Comparison of ENCODE assay signal across 21 cellular contexts in genomic region chr1:24206516-24207394, GRCh38. TPM values are rescaled to one million over a fixed set of nuclear protein-coding genes. Genes with fewer than 3 reads are reported as not detected.
DNase-seq lines count a peak whose midpoint lies in the region; ATAC-seq, FAIRE-seq and TF ChIP-seq lines count a peak whose summit lies in the region.
"Had no signal": no experiment of that assay in that cellular context is flagged by ENCODE, and none has a peak within 500 bp of the region (broad histone marks: within the 10 kb centered on the region; RNA-seq: fewer than 3 reads in every experiment).

No MANE protein-coding gene starts in this region.

- POLR2A ChIA-PET in K562 (lab: Yijun Ruan, JAX): interaction anchor here (0.7 to 1.1 kb wide), 2 partner anchors 131 to 247 kb away, joined by 3 read pairs; no protein-coding TSS in a partner anchor
- POLR2A ChIA-PET in activated CD8-positive, alpha-beta T cell treated with anti-CD3 and anti-CD28 coated beads, Interleukin-2, amount 10 ng/mL, durations not matched to agents 7 days and 5 days (lab: Charles Lee): interaction anchor here (1.2 kb wide), 1 partner anchor 179 kb away, joined by 3 read pairs; no protein-coding TSS in a partner anchor

- intact Hi-C loops in K562 (cut with micrococcal nuclease): no loop called here
- intact Hi-C loops in left lung (cut with DNase I): loop anchor here (10.0 kb wide), 2 partner anchors 178 to 428 kb away; no protein-coding TSS in a partner anchor

- H3K36me3 ChIP-seq in K562 (ENCODE audit: control insufficient read depth, insufficient read depth, low read length) (no peaks in the 10 kb centered on the region), left lung (no peaks in the 10 kb centered on the region)
- H3K36me3 ChIP-seq: BE2C, left ventricle myocardium inferior, MG63, neutrophil had no signal

- no peaks in the 10 kb centered on the region for H3K9me1 ChIP-seq in K562 (ENCODE audit: control insufficient read depth, insufficient read depth, low read length)

- no peaks in the 10 kb centered on the region for H3K9me3 ChIP-seq in K562 (replicated peaks; ENCODE audit: control insufficient read depth, insufficient read depth, low read depth, low read length)
- H3K9me3 ChIP-seq in left lung: no peaks in the 10 kb centered on the region
- H3K9me3 ChIP-seq: A549, BE2C, left ventricle myocardium inferior, MG63, neutrophil had no signal

- peak; percentile 20 for DNase-seq in NCI-H82 (lab: John Stamatoyannopoulos, UW)
- no peak for DNase-seq in NCI-H82 treated with DMSO at 0.1 percent for 48 hours (lab: John Stamatoyannopoulos, UW; ENCODE audit: unreplicated experiment)
- DNase-seq in K562 (ENCODE audit: extremely low read depth in 1 of 4, low spot score in 3 of 4): no peak
- no peak for DNase-seq in left lung
- DNase-seq in ureter (ENCODE audit: low spot score): peak; percentile 77
- no peak for DNase-seq in activated CD8-positive, alpha-beta T cell treated with anti-CD3 and anti-CD28 coated beads, Interleukin-2, amount 10 ng/mL, durations not matched to agents 7 days and 5 days
- DNase-seq: activated CD4-positive, alpha-beta T cell treated with anti-CD3 and anti-CD28 coated beads for 1 hour; BE2C; COR-L47; effector CD8-positive, alpha-beta T cell; EL; left ventricle myocardium inferior; MG63; NCI-H345; NK-92 treated with Interleukin-12 subunit alpha and Interleukin-12 subunit beta, amount 100 ng/mL, for 24 hours had no signal

- no peak overlapping the region for H2AFZ ChIP-seq in K562 (ENCODE audit: low read depth, low read length)

- H3K4me2 ChIP-seq in K562 (ENCODE audit: insufficient read depth, low read length): no peak overlapping the region
- H3K4me2 ChIP-seq: A549 had no signal

- H3K9me3 Mint-ChIP-seq in activated CD8-positive, alpha-beta T cell treated with anti-CD3 and anti-CD28 coated beads, Interleukin-2, amount 10 ng/mL, durations not matched to agents 7 days and 5 days (ENCODE audit: insufficient read depth): no peaks in the 10 kb centered on the region

- H4K20me1 ChIP-seq in K562 (replicated peaks; ENCODE audit: control insufficient read depth, insufficient read depth, low read length): peaks cover 3% of the 10 kb centered on the region; the same call in 1 of the 2 replicates

- TF ChIP-seq EP300 in K562 (IDR thresholded peaks at IDR 0.05; ENCODE audit: low read length): no peak

- CTCF ChIA-PET in K562 (lab: Yijun Ruan, JAX; ENCODE audit: low intra/inter-chr PET ratio): no interaction called here
- CTCF ChIA-PET in activated CD8-positive, alpha-beta T cell treated with anti-CD3 and anti-CD28 coated beads, Interleukin-2, amount 10 ng/mL, durations not matched to agents 7 days and 5 days (lab: Charles Lee): interaction anchor here (7.9 kb wide), 1 partner anchor 185 kb away, joined by 69 read pairs; no protein-coding TSS in a partner anchor

- peaks cover 2% of the 10 kb centered on the region for H3K4me1 Mint-ChIP-seq in activated CD8-positive, alpha-beta T cell treated with anti-CD3 and anti-CD28 coated beads, Interleukin-2, amount 10 ng/mL, durations not matched to agents 7 days and 5 days (ENCODE audit: low read depth)

- no peak overlapping the region for H3K9ac ChIP-seq in K562 (ENCODE audit: insufficient read depth in 1 of 2, low read depth in 2 of 2, low read length in 2 of 2)

- no peak for FAIRE-seq in K562 (lab: Jason Lieb, UNC)
- FAIRE-seq: A549 had no signal

- no peak overlapping the region for H3K4me3 Mint-ChIP-seq in activated CD8-positive, alpha-beta T cell treated with anti-CD3 and anti-CD28 coated beads, Interleukin-2, amount 10 ng/mL, durations not matched to agents 7 days and 5 days
- H3K4me3 Mint-ChIP-seq: activated T-helper 1 cell treated with anti-CD3 and anti-CD28 coated beads, Interleukin-12 subunit alpha, Interleukin-12 subunit beta, Interleukin-2, Interleukin-4 antibody, amounts not matched to agents 30 ng/mL and 10 ng/mL and 1 ng/mL, durations not matched to agents 14 hours and 24 hours and 36 hours had no signal

- no peak for TF ChIP-seq POLR2A in K562 (conservative IDR thresholded peaks at IDR 0.05)

- H3K36me3 Mint-ChIP-seq in activated CD8-positive, alpha-beta T cell treated with anti-CD3 and anti-CD28 coated beads, Interleukin-2, amount 10 ng/mL, durations not matched to agents 7 days and 5 days (ENCODE audit: low read depth): no peaks in the 10 kb centered on the region
- H3K36me3 Mint-ChIP-seq: activated naive CD4-positive, alpha-beta T cell treated with anti-CD3 and anti-CD28 coated beads, Interleukin-2, amount 50 U/mL, for 72 hours had no signal

- no peak overlapping the region for H3K27ac ChIP-seq in K562 (ENCODE audit: extremely low read depth, low read depth, low read length)
- no peak overlapping the region for H3K27ac ChIP-seq in left lung
- H3K27ac ChIP-seq: left ventricle myocardium inferior, neutrophil had no signal

- TF ChIP-seq CTCF in K562 (IDR thresholded peaks at IDR 0.05 in 2 of 3, conservative IDR thresholded peaks at IDR 0.05 in 1 of 3; ENCODE audit: insufficient read depth in 2 of 3, low read depth in 1 of 3, low read length in 3 of 3): no peak
- TF ChIP-seq CTCF in left lung (IDR thresholded peaks at IDR 0.05): no peak

- H3K27me3 ChIP-seq in K562 (ENCODE audit: control insufficient read depth in 2 of 2, insufficient read depth in 2 of 2, low read length in 2 of 2) (peaks cover 23 to 57% of the 10 kb centered on the region in 2 experiments; a peak in 4 of 5 replicates), left lung (no peaks in the 10 kb centered on the region)
- H3K27me3 ChIP-seq: BE2C, MG63 had no signal

- H3K27me3 Mint-ChIP-seq in activated CD8-positive, alpha-beta T cell treated with anti-CD3 and anti-CD28 coated beads, Interleukin-2, amount 10 ng/mL, durations not matched to agents 7 days and 5 days (ENCODE audit: low read depth): peaks cover 11% of the 10 kb centered on the region

- no TSS peak for BruUV-seq in K562 (replicated peaks; lab: Mats Ljungman, UMichigan)

- no peak for ATAC-seq in K562
- ATAC-seq in left lung: peak; percentile 10
- ATAC-seq in HG03139 (IDR thresholded peaks at IDR 0.05; ENCODE audit: unreplicated experiment): no peak
- ATAC-seq in HG02759 (IDR thresholded peaks at IDR 0.05; ENCODE audit: unreplicated experiment): no peak
- ATAC-seq in activated CD8-positive, alpha-beta T cell treated with anti-CD3 and anti-CD28 coated beads, Interleukin-2, amount 10 ng/mL, durations not matched to agents 7 days and 5 days: no peak
- ATAC-seq: A549; activated naive CD4-positive, alpha-beta T cell treated with anti-CD3 and anti-CD28 coated beads, Interleukin-2, amount 50 U/mL, for 72 hours had no signal

- no peaks in the 10 kb centered on the region for H3K79me2 ChIP-seq in K562 (ENCODE audit: control insufficient read depth, insufficient read depth, low read length)

- in situ Hi-C loops in K562 (cut with MboI): loop anchor here (10.0 kb wide), 1 partner anchor 428 kb away; no protein-coding TSS in a partner anchor

- no peak overlapping the region for H3K4me3 ChIP-seq in K562
- H3K4me3 ChIP-seq in left lung: no peak overlapping the region
- H3K4me3 ChIP-seq: A549, left ventricle myocardium inferior, MG63 had no signal

- TF ChIP-seq RAD21 in K562 (CRISPR knock-in tag; conservative IDR thresholded peaks at IDR 0.05 in 1 of 2, IDR thresholded peaks at IDR 0.05 in 1 of 2): no peak

- no peak overlapping the region for H3K27ac Mint-ChIP-seq in activated CD8-positive, alpha-beta T cell treated with anti-CD3 and anti-CD28 coated beads, Interleukin-2, amount 10 ng/mL, durations not matched to agents 7 days and 5 days
- H3K27ac Mint-ChIP-seq: activated naive CD4-positive, alpha-beta T cell treated with anti-CD3 and anti-CD28 coated beads, Interleukin-2, amount 50 U/mL, for 72 hours; activated T-helper 1 cell treated with anti-CD3 and anti-CD28 coated beads, Interleukin-12 subunit alpha, Interleukin-12 subunit beta, Interleukin-2, Interleukin-4 antibody, amounts not matched to agents 30 ng/mL and 10 ng/mL and 1 ng/mL, durations not matched to agents 14 hours and 24 hours and 36 hours had no signal

- WGBS in K562 (ENCODE audit: insufficient coverage, low coverage, missing lambda C conversion rate): 3% methylated on average over 12 of the region's 12 CpGs

- H3K4me1 ChIP-seq in K562 (replicated peaks in 1 of 2; ENCODE audit: control insufficient read depth in 2 of 2, insufficient read depth in 2 of 2, low read length in 2 of 2): peaks cover 0 to 3% of the 10 kb centered on the region in 2 experiments; a peak in 1 of 5 replicates
- peaks cover 0 to 7% of the 10 kb centered on the region in 2 donors for H3K4me1 ChIP-seq in left lung
- H3K4me1 ChIP-seq: BE2C had no signal

TF ChIP-seq in K562, 482 proteins besides CTCF, POLR2A, EP300 and RAD21:
- TF ChIP-seq RFX1 (IDR thresholded peaks at IDR 0.05) (no peak), ZNF239 (CRISPR knock-in tag; IDR thresholded peaks at IDR 0.05) (peak; percentile 92)

RNA-seq across cellular contexts. Expression of gene IFNLR1, which starts 19.7 kb away (rescaled TPM):
- total RNA-seq in K562 (2011; cell fraction: chromatin; rRNA removed; ENCODE audit: low replicate concordance): not detected in 2 replicates
- not detected in 2 replicates for total RNA-seq in K562 (2011; cell fraction: nucleolus; rRNA removed)
- total RNA-seq in K562 (2011; cell fraction: nucleoplasm; rRNA removed): not detected in 2 replicates
- not detected in 2 replicates for total RNA-seq in K562 (2014; rRNA removed)
- total RNA-seq in K562 (2014; rRNA removed; fragmentation: Illumina TruSeq; extraction: Trizol): not detected in 2 replicates
- not detected in 2 replicates for total RNA-seq in K562 (2015; rRNA removed; fragmentation: Illumina TruSeq; extraction: Trizol)
- total RNA-seq in K562 (2021): not detected in 2 replicates
- polyA plus RNA-seq in K562 (2011; rRNA removed): not detected in 2 replicates
- not detected in 2 replicates for polyA plus RNA-seq in K562 (2011; cell fraction: cytosol; rRNA removed)
- polyA plus RNA-seq in K562 (2011; cell fraction: nucleus; rRNA removed): not detected in 2 replicates
- polyA plus RNA-seq in K562 (2012): not detected in 2 replicates
- not detected in 2 replicates for polyA plus RNA-seq in K562 (2014; fragmentation: Illumina TruSeq; extraction: Trizol)
- polyA plus RNA-seq in K562 (2014; fragmentation: Nextera tagmentation; extraction: Ambion mirVana): not detected
- polyA plus RNA-seq in K562 (2014; rRNA removed): not detected in 2 replicates
- polyA minus RNA-seq in K562 (2011; rRNA and poly(A)+ RNA removed): not detected in 2 replicates
- not detected in 2 replicates for polyA minus RNA-seq in K562 (2011; cell fraction: cytosol; rRNA and poly(A)+ RNA removed)
- polyA minus RNA-seq in K562 (2011; cell fraction: nucleus; rRNA and poly(A)+ RNA removed): not detected in 2 replicates
- total RNA-seq in left lung: 1 to 10 TPM; 4.1 to 5.9 TPM
- total RNA-seq in ureter: 4.6 TPM
- total RNA-seq in activated CD8-positive, alpha-beta T cell treated with anti-CD3 and anti-CD28 coated beads, Interleukin-2, amount 10 ng/mL, durations not matched to agents 7 days and 5 days: 1 to 10 TPM; 2.6 to 4.0 TPM

Comparison
In these comparisons a context has a peak if more than half of its experiments do, and no peak if none do; other contexts are left out.
1. DNase-seq: peak in NCI-H82 (single experiment) and ureter (single experiment); none in NCI-H82 treated with DMSO at 0.1 percent for 48 hours (single experiment), K562 (0 of 4), left lung (0 of 2) and activated CD8-positive, alpha-beta T cell treated with anti-CD3 and anti-CD28 coated beads, Interleukin-2, amount 10 ng/mL, durations not matched to agents 7 days and 5 days (single experiment).